In the genomic region with DNA sequence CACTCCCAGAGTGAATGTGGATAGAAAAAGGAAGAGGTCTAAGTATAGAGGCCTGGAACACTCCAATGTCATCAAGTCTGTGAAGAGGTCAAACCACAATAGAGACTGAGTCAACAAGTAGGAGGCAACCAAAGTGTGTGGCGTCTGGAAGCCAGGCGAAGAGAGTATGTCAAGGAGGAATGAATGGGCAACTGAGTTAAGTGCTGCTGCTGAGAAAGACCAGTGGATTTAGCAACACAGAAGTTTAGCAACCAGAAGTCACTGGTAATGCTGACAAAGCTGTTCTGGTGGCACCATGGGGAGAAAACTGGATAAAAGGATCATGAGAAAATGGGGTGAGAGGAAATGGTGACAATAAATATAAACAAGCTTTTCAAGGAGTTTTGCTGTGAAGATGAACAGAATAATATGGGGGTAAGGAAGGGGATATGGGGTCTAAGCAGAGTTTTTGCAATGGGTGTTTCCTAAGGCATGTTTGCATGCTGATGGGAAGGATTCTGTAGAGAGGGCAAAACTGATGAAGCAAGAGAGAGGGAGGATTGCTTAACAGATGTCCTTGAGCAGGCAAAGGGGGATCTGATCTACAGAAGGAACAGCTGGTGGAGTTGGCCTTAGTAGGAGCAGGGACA, we compare ENCODE assay signal across 8 cellular contexts. TPM values are rescaled to one million over a fixed set of nuclear protein-coding genes. Genes with fewer than 3 reads are reported as not detected.
A peak's percentile ranks its signal among the peaks of the same experiment; 100 is the strongest.
DNase-seq lines count a peak whose midpoint lies in the region; ATAC-seq and TF ChIP-seq lines count a peak whose summit lies in the region.

No MANE protein-coding gene starts in this region.

- H3K4me3 ChIP-seq in astrocyte of the cerebellum (ENCODE audit: low read depth, low read length) (no peak overlapping the region), mucosa of descending colon (no peak overlapping the region)

- TF ChIP-seq CTCF in astrocyte of the cerebellum (IDR thresholded peaks at IDR 0.05; ENCODE audit: low read depth, low read length, missing control alignments) (no peak), mucosa of descending colon (IDR thresholded peaks at IDR 0.05) (no peak)

- H3K4me1 ChIP-seq in mucosa of descending colon (ENCODE audit: low read depth) = no peaks in the 10 kb centered on the region

- in situ Hi-C loops in astrocyte of the cerebellum (cut with HindIII; ENCODE audit: low sequenced_read_pairs) = no loop called here

- DNase-seq in ELR (ENCODE audit: low read depth) (peak; percentile 97), LoVo (ENCODE audit: low spot score) (peak; percentile 56), astrocyte of the cerebellum (ENCODE audit: low read depth) (peak; percentile 65), mucosa of descending colon (no peak), retina (no peak)

- no peaks in the 10 kb centered on the region for H3K9me3 ChIP-seq in mucosa of descending colon

- intact Hi-C loops in mucosa of descending colon (cut with DNase I, micrococcal nuclease) = no loop called here

- ATAC-seq in mucosa of descending colon = peak; percentile 28
- no peak for ATAC-seq in HG03175 (IDR thresholded peaks at IDR 0.05; ENCODE audit: unreplicated experiment)
- no peak for ATAC-seq in GM19395 (IDR thresholded peaks at IDR 0.05; ENCODE audit: unreplicated experiment)
- no peak for ATAC-seq in GM19324 (IDR thresholded peaks at IDR 0.05; ENCODE audit: low FRiP score, unreplicated experiment)

- H3K36me3 ChIP-seq in mucosa of descending colon (ENCODE audit: low read depth) = no peaks in the 10 kb centered on the region

RNA-seq across cellular contexts. Expression of a gene that starts 38.4 kb away (rescaled TPM):
- 1 to 10 TPM; 1.5 to 8.4 (median 2.3) TPM for total RNA-seq in mucosa of descending colon

Comparison
In these comparisons a context has a peak if more than half of its experiments do, and no peak if none do; other contexts are left out.
1. DNase-seq: peak in ELR (single experiment), LoVo (single experiment) and astrocyte of the cerebellum (single experiment); none in mucosa of descending colon (0 of 3) and retina (single experiment).